In genomic region chr16:87199901-87200300, GRCh38 we compare ENCODE assay signal across 27 cellular contexts.
"Had no signal": no experiment of that assay in that cellular context is flagged by ENCODE, and none has a peak within 500 bp of the region (broad histone marks: within the 10 kb centered on the region; RNA-seq: fewer than 3 reads in every experiment).

No MANE protein-coding gene starts in this region.

- H3K27me3 ChIP-seq: adrenal gland, MG63, SJCRH30 had no signal

- H3K36me3 ChIP-seq: adrenal gland, MG63, SJCRH30 had no signal

- DNase-seq: activated CD4-positive, alpha-beta T cell treated with anti-CD3 and anti-CD28 coated beads, Interleukin-2, amount 10 ng/mL, durations not matched to agents 7 days and 5 days; activated CD4-positive, alpha-beta T cell treated with anti-CD3 and anti-CD28 coated beads, Interleukin-2, amount 50 U/mL, for 48 hours; activated CD8-positive, alpha-beta T cell treated with anti-CD3 and anti-CD28 coated beads, Interleukin-2, amount 10 ng/mL, durations not matched to agents 7 days and 5 days; activated gamma-delta T cell treated with Interleukin-2 at 50 U/mL for 16 hours; activated naive CD4-positive, alpha-beta T cell treated with anti-CD3 and anti-CD28 coated beads for 36 hours; activated T-cell treated with anti-CD3 and anti-CD28 coated beads, Interleukin-2, amount 50 U/mL, for 4 hours; adrenal gland; Karpas-422; KBM-7; MG63; NCI-H1048; NCI-H1105 treated with DMSO at 0.1 percent for 48 hours; NCI-H1436; NCI-H1694; NCI-H1930; NCI-H2081 treated with DMSO at 0.1 percent for 48 hours; NCI-H226; NCI-H524 treated with DMSO at 0.1 percent for 48 hours; SHP77; SJCRH30 had no signal

- H3K27ac Mint-ChIP-seq: activated CD4-positive, alpha-beta T cell treated with anti-CD3 and anti-CD28 coated beads, Interleukin-2, amount 10 ng/mL, durations not matched to agents 7 days and 5 days; activated CD8-positive, alpha-beta T cell treated with anti-CD3 and anti-CD28 coated beads, Interleukin-2, amount 10 ng/mL, durations not matched to agents 7 days and 5 days; activated naive CD4-positive, alpha-beta T cell treated with anti-CD3 and anti-CD28 coated beads for 36 hours; brain; T-helper 1 cell treated with Interleukin-12 subunit alpha and Interleukin-12 subunit beta and Interleukin-4 antibody, amounts not matched to agents 30 μg/mL and 1 μg/mL, for 36 hours; T-helper 2 cell treated with Interferon-gamma antibody and Interleukin-4, amounts not matched to agents 5 μg/mL and 100 μg/mL, for 36 hours had no signal

- H3K4me3 ChIP-seq: adrenal gland, MG63, SJCRH30, SK-N-MC had no signal

- H3K4me3 Mint-ChIP-seq: activated CD4-positive, alpha-beta T cell treated with anti-CD3 and anti-CD28 coated beads, Interleukin-2, amount 10 ng/mL, durations not matched to agents 7 days and 5 days; activated CD8-positive, alpha-beta T cell treated with anti-CD3 and anti-CD28 coated beads, Interleukin-2, amount 10 ng/mL, durations not matched to agents 7 days and 5 days; activated naive CD4-positive, alpha-beta T cell treated with anti-CD3 and anti-CD28 coated beads for 36 hours; activated T-cell treated with anti-CD3 and anti-CD28 coated beads, Interleukin-2, amount 50 U/mL, for 4 hours; activated T-helper 1 cell treated with anti-CD3 and anti-CD28 coated beads, Interleukin-12 subunit alpha, Interleukin-12 subunit beta, Interleukin-2, Interleukin-4 antibody, amounts not matched to agents 30 ng/mL and 10 ng/mL and 1 ng/mL, durations not matched to agents 14 hours and 24 hours and 36 hours; brain; T-helper 1 cell treated with Interleukin-12 subunit alpha and Interleukin-12 subunit beta and Interleukin-4 antibody, amounts not matched to agents 30 μg/mL and 1 μg/mL, for 36 hours; T-helper 2 cell treated with Interferon-gamma antibody and Interleukin-4, amounts not matched to agents 5 μg/mL and 100 μg/mL, for 36 hours had no signal

- H3K27ac ChIP-seq: adrenal gland, SJCRH30, SK-N-MC had no signal

- H3K36me3 Mint-ChIP-seq: activated naive CD4-positive, alpha-beta T cell treated with anti-CD3 and anti-CD28 coated beads, Interleukin-2, amount 50 U/mL, for 72 hours; brain had no signal

- H3K4me1 ChIP-seq: SJCRH30 had no signal

- ATAC-seq: activated CD8-positive, alpha-beta T cell treated with anti-CD3 and anti-CD28 coated beads, Interleukin-2, amount 10 ng/mL, durations not matched to agents 7 days and 5 days; activated naive CD4-positive, alpha-beta T cell treated with anti-CD3 and anti-CD28 coated beads, Interleukin-2, amount 50 U/mL, for 72 hours; activated T-cell treated with anti-CD3 and anti-CD28 coated beads, Interleukin-2, amount 50 U/mL, for 4 hours; Panc1 had no signal

- H3K9me3 ChIP-seq: adrenal gland, MG63, SJCRH30 had no signal

- H3K4me1 Mint-ChIP-seq: activated CD4-positive, alpha-beta T cell treated with anti-CD3 and anti-CD28 coated beads, Interleukin-2, amount 10 ng/mL, durations not matched to agents 7 days and 5 days had no signal

- H3K9me3 Mint-ChIP-seq: activated CD4-positive, alpha-beta T cell treated with anti-CD3 and anti-CD28 coated beads, Interleukin-2, amount 10 ng/mL, durations not matched to agents 7 days and 5 days; activated naive CD4-positive, alpha-beta T cell treated with anti-CD3 and anti-CD28 coated beads for 36 hours; activated naive CD4-positive, alpha-beta T cell treated with anti-CD3 and anti-CD28 coated beads, Interleukin-2, amount 50 U/mL, for 72 hours; activated T-cell treated with anti-CD3 and anti-CD28 coated beads, Interleukin-2, amount 50 U/mL, for 4 hours; activated T-helper 1 cell treated with anti-CD3 and anti-CD28 coated beads, Interleukin-12 subunit alpha, Interleukin-12 subunit beta, Interleukin-2, Interleukin-4 antibody, amounts not matched to agents 30 ng/mL and 10 ng/mL and 1 ng/mL, durations not matched to agents 14 hours and 24 hours and 36 hours; T-helper 2 cell treated with Interferon-gamma antibody and Interleukin-4, amounts not matched to agents 5 μg/mL and 100 μg/mL, for 36 hours had no signal
